23 cellular contexts compared by ENCODE assay signal in genomic region chr7:140562921-140563600, GRCh38.
DNase-seq lines count a peak whose midpoint lies in the region; ATAC-seq and TF ChIP-seq lines count a peak whose summit lies in the region.
"Had no signal": no experiment of that assay in that cellular context is flagged by ENCODE, and none has a peak within 500 bp of the region (broad histone marks: within the 10 kb centered on the region; RNA-seq: fewer than 3 reads in every experiment).

No MANE protein-coding gene starts in this region.

- H3K9me3 Mint-ChIP-seq in GM23338: no peaks in the 10 kb centered on the region; the same call in 2 of the 3 replicates
- H3K9me3 Mint-ChIP-seq: activated B cell treated with CpG ODN at 0.5 μM for 24 hours; activated T-cell treated with anti-CD3 and anti-CD28 coated beads, Interleukin-2, amount 50 U/mL, for 72 hours; CD14-positive monocyte had no signal

- no peak for TF ChIP-seq CTCF in A673 (conservative IDR thresholded peaks at IDR 0.05; ENCODE audit: low read depth, low read length)
- TF ChIP-seq CTCF in GM23338 (conservative IDR thresholded peaks at IDR 0.05; ENCODE audit: low read depth in 2 of 2): no peak
- no peak for TF ChIP-seq CTCF in gastroesophageal sphincter (IDR thresholded peaks at IDR 0.05)
- no peak for TF ChIP-seq CTCF in WERI-Rb-1 (IDR thresholded peaks at IDR 0.05; ENCODE audit: low read depth, low read length)

- POLR2A ChIA-PET in A673 (lab: Charles Lee; ENCODE audit: low non-redundant PET): no interaction called here

- no peak overlapping the region for H2AFZ ChIP-seq in GM23338

- H3K27me3 Mint-ChIP-seq in GM23338 (ENCODE audit: insufficient read depth, low read depth, poor library complexity): peaks cover 3% of the 10 kb centered on the region
- H3K27me3 Mint-ChIP-seq: activated B cell treated with CpG ODN at 0.5 μM for 24 hours had no signal

- H3K4me1 ChIP-seq in A673 (ENCODE audit: insufficient read depth, low read length, poor library complexity, severe bottlenecking) (no peaks in the 10 kb centered on the region), GM23338 (ENCODE audit: insufficient read depth) (peaks cover 20% of the 10 kb centered on the region), gastroesophageal sphincter (peaks cover 7 to 67% (median 21%) of the 10 kb centered on the region in 3 donors)
- H3K4me1 ChIP-seq: testis had no signal

- no peak for TF ChIP-seq POLR2A in gastroesophageal sphincter (IDR thresholded peaks at IDR 0.05)

- no peaks in the 10 kb centered on the region for H3K9me2 ChIP-seq in GM23338 (ENCODE audit: insufficient read depth)

- no peaks in the 10 kb centered on the region for H3K36me3 ChIP-seq in A673 (ENCODE audit: insufficient read depth, low read length, poor library complexity, severe bottlenecking)
- H3K36me3 ChIP-seq in GM23338 (ENCODE audit: insufficient read depth): no peaks in the 10 kb centered on the region
- peaks cover 0 to 38% of the 10 kb centered on the region in 2 donors for H3K36me3 ChIP-seq in gastroesophageal sphincter
- peaks cover 62% of the 10 kb centered on the region for H3K36me3 ChIP-seq in WERI-Rb-1
- H3K36me3 ChIP-seq: gastrocnemius medialis had no signal

- no peak for TF ChIP-seq EP300 in gastroesophageal sphincter (IDR thresholded peaks at IDR 0.05)

- peaks cover 17% of the 10 kb centered on the region for H3K4me1 Mint-ChIP-seq in GM23338
- H3K4me1 Mint-ChIP-seq: activated B cell treated with CpG ODN at 0.5 μM for 24 hours, CD14-positive monocyte had no signal

- H3K4me2 ChIP-seq in GM23338: peak overlapping the region; percentile 68
- H3K4me2 ChIP-seq: A549 had no signal

- peaks cover 4% of the 10 kb centered on the region for H3K36me3 Mint-ChIP-seq in GM23338 (ENCODE audit: low read depth)
- H3K36me3 Mint-ChIP-seq: activated naive CD8-positive, alpha-beta T cell; CD14-positive monocyte had no signal

- H3K4me3 Mint-ChIP-seq in GM23338: peak overlapping the region; percentile 1; the same call in 1 of the 3 replicates
- H3K4me3 Mint-ChIP-seq: activated B cell treated with CpG ODN at 0.5 μM for 24 hours; activated naive CD8-positive, alpha-beta T cell; activated T-cell treated with anti-CD3 and anti-CD28 coated beads, Interleukin-2, amount 50 U/mL, for 72 hours; CD14-positive monocyte had no signal

- H3K27ac ChIP-seq in A673 (ENCODE audit: low read depth, low read length, poor library complexity, severe bottlenecking): no peak overlapping the region
- peak overlapping the region; percentile 26 for H3K27ac ChIP-seq in GM23338 (ENCODE audit: low read depth)
- peak overlapping the region in 3 of 4 donors; percentile 9 to 38 (median 13) for H3K27ac ChIP-seq in gastroesophageal sphincter
- H3K27ac ChIP-seq in WERI-Rb-1: no peak overlapping the region
- H3K27ac ChIP-seq: A549, body of pancreas, coronary artery, gastrocnemius medialis, SJSA1, testis had no signal

- DNase-seq in A673 (ENCODE audit: low spot score) (peak; percentile 25), GM23338 (ENCODE audit: low spot score) (peak; percentile 24), GM19240 (ENCODE audit: insufficient read length, low spot score) (no peak), inferior parietal cortex (ENCODE audit: extremely low spot score) (no peak), WERI-Rb-1 (no peak)
- no peak for DNase-seq in stimulated activated naive CD4-positive, alpha-beta T cell treated with Interleukin-2 at 50 U/mL for 16 hours (lab: John Stamatoyannopoulos, UW)
- DNase-seq: activated B cell treated with CpG ODN at 0.5 μM for 24 hours; activated T-cell treated with anti-CD3 and anti-CD28 coated beads, Interleukin-2, amount 50 U/mL, for 72 hours; body of pancreas; DMS79 treated with DMSO at 0.1 percent for 48 hours; gastrocnemius medialis; left colon; midbrain; NCI-H774; stimulated activated CD4-positive, alpha-beta T cell treated with anti-CD3 and anti-CD28 coated beads, Interleukin-15, amount 100 ng/mL, for 24 hours; testis had no signal

- 58 to 67% methylated on average over 5 of the region's 5 CpGs for WGBS in gastroesophageal sphincter (ENCODE audit: low coverage in 1 of 2), 2 donors

- ATAC-seq in GM23338 (peak; percentile 56), SK-N-SH treated with all-trans-retinoic acid at 6 μM for 48 hours (peak; percentile 49), gastroesophageal sphincter (no peak)
- ATAC-seq: A549; activated T-cell treated with anti-CD3 and anti-CD28 coated beads, Interleukin-2, amount 50 U/mL, for 72 hours; body of pancreas; gastrocnemius medialis; left colon had no signal

- H3F3A ChIP-seq in GM23338 (replicated peaks; ENCODE audit: low read depth): 0 out of 2 replicates have a peak, but pooled peaks cover 11% of the 10 kb centered on the region

- H3K4me3 ChIP-seq in A673 (ENCODE audit: low read depth, low read length, poor library complexity, severe bottlenecking): no peak overlapping the region
- H3K4me3 ChIP-seq in GM23338: no peak overlapping the region
- no peak overlapping the region for H3K4me3 ChIP-seq in gastroesophageal sphincter
- no peak overlapping the region for H3K4me3 ChIP-seq in WERI-Rb-1 (ENCODE audit: low read depth, low read length)
- H3K4me3 ChIP-seq: A549, body of pancreas, coronary artery, gastrocnemius medialis, SJSA1, testis had no signal

- no peaks in the 10 kb centered on the region for H3K27me3 ChIP-seq in A673 (replicated peaks; ENCODE audit: insufficient read depth, low read depth, low read length, poor library complexity)
- no peaks in the 10 kb centered on the region for H3K27me3 ChIP-seq in GM23338 (ENCODE audit: insufficient read depth)
- no peaks in the 10 kb centered on the region for H3K27me3 ChIP-seq in gastroesophageal sphincter
- H3K27me3 ChIP-seq in WERI-Rb-1 (ENCODE audit: insufficient read depth, low read depth, severe bottlenecking): no peaks in the 10 kb centered on the region
- H3K27me3 ChIP-seq: body of pancreas, gastrocnemius medialis, SJSA1, testis had no signal

- BruUV-seq in A673 (replicated peaks; lab: Mats Ljungman, UMichigan): no TSS peak

- intact Hi-C loops in A673 (cut with micrococcal nuclease; ENCODE audit: unreplicated experiment): no loop called here

- H4K20me1 ChIP-seq in GM23338 (replicated peaks; ENCODE audit: insufficient read depth): no peaks in the 10 kb centered on the region

- H3K9me3 ChIP-seq in A673 (ENCODE audit: low read depth, low read length, poor library complexity, severe bottlenecking) (no peaks in the 10 kb centered on the region), gastroesophageal sphincter (no peaks in the 10 kb centered on the region), WERI-Rb-1 (ENCODE audit: severe bottlenecking) (no peaks in the 10 kb centered on the region)
- H3K9me3 ChIP-seq: A549, body of pancreas, gastrocnemius medialis, SJSA1, testis had no signal

- H3K79me2 ChIP-seq in GM23338 (replicated peaks; ENCODE audit: insufficient read depth): no peaks in the 10 kb centered on the region

- peak overlapping the region; percentile 77 for H3K27ac Mint-ChIP-seq in GM23338
- H3K27ac Mint-ChIP-seq: activated B cell treated with CpG ODN at 0.5 μM for 24 hours; activated naive CD8-positive, alpha-beta T cell; activated T-cell treated with anti-CD3 and anti-CD28 coated beads, Interleukin-2, amount 50 U/mL, for 72 hours; CD14-positive monocyte had no signal

- CTCF ChIA-PET in A673 (lab: Charles Lee): no interaction called here

TF ChIP-seq in GM23338, 12 proteins besides CTCF, POLR2A, EP300 and RAD21:
- TF ChIP-seq NANOG (IDR thresholded peaks at IDR 0.05; ENCODE audit: borderline replicate concordance): peak; percentile 18; the same call in 1 of the 2 replicates
- no peak for TF ChIP-seq CREB1 (CRISPR knock-in tag; IDR thresholded peaks at IDR 0.05; ENCODE audit: low read depth)

TF ChIP-seq in SK-N-SH treated with all-trans-retinoic acid at 6 μM for 48 hours, 23 proteins besides CTCF, POLR2A, EP300 and RAD21 (continues in another document):
- TF ChIP-seq GLIS3 (CRISPR knock-in tag; IDR thresholded peaks at IDR 0.05) (no peak), TSHZ2 (CRISPR knock-in tag; IDR thresholded peaks at IDR 0.05) (no peak), SNAI2 (CRISPR knock-in tag; IDR thresholded peaks at IDR 0.05) (no peak), PPARA (CRISPR knock-in tag; IDR thresholded peaks at IDR 0.05; ENCODE audit: borderline replicate concordance) (no peak), BACH2 (CRISPR knock-in tag; IDR thresholded peaks at IDR 0.05; ENCODE audit: borderline replicate concordance) (no peak), CSRNP3 (CRISPR knock-in tag; IDR thresholded peaks at IDR 0.05) (no peak)

Comparison
In these comparisons a context has a peak if more than half of its experiments do, and no peak if none do; other contexts are left out.
1. DNase-seq: peak in A673 (single experiment) and GM23338 (single experiment); none in GM19240 (single experiment), stimulated activated naive CD4-positive, alpha-beta T cell treated with Interleukin-2 at 50 U/mL for 16 hours (single experiment), inferior parietal cortex (single experiment) and WERI-Rb-1 (single experiment).
2. H3K27ac ChIP-seq: peak in GM23338 (single experiment) and gastroesophageal sphincter (3 of 4); none in A673 (single experiment) and WERI-Rb-1 (single experiment).